Comparison of ENCODE assay signal across 11 cellular contexts in genomic region chr5:172798422-172799215, GRCh38. TPM values are rescaled to one million over a fixed set of nuclear protein-coding genes. Genes with fewer than 3 reads are reported as not detected.
A peak's percentile ranks its signal among the peaks of the same experiment; 100 is the strongest.
DNase-seq lines count a peak whose midpoint lies in the region; ATAC-seq and TF ChIP-seq lines count a peak whose summit lies in the region.
"Had no signal": no experiment of that assay in that cellular context is flagged by ENCODE, and none has a peak within 500 bp of the region (broad histone marks: within the 10 kb centered on the region; RNA-seq: fewer than 3 reads in every experiment).

No MANE protein-coding gene starts in this region.

- no peak overlapping the region for H3K9ac ChIP-seq in rectal smooth muscle tissue (ENCODE audit: low read length)

- intact Hi-C loops in Calu3 (cut with micrococcal nuclease; ENCODE audit: unreplicated experiment) (loop anchor here (1.0 kb wide), 1 partner anchor 16 kb away; no protein-coding TSS in a partner anchor), PC-9 (cut with micrococcal nuclease; ENCODE audit: unreplicated experiment) (loop anchor here (1.0 kb wide), 1 partner anchor 21 kb away; no protein-coding TSS in a partner anchor)

- no peaks in the 10 kb centered on the region for H3K27me3 ChIP-seq in PC-9 (ENCODE audit: insufficient read depth, low read depth)
- no peaks in the 10 kb centered on the region for H3K27me3 ChIP-seq in esophagus (ENCODE audit: control insufficient read depth in 1 of 2, insufficient read depth in 2 of 2, low read length in 2 of 2)
- H3K27me3 ChIP-seq in rectal smooth muscle tissue (ENCODE audit: control insufficient read depth, insufficient read depth, low read length), result no peaks in the 10 kb centered on the region

- H3K4me1 ChIP-seq in PC-9 (replicated peaks; ENCODE audit: insufficient read depth) (peaks cover 68% of the 10 kb centered on the region), esophagus (ENCODE audit: control insufficient read depth in 2 of 2, insufficient read depth in 2 of 2, low read length in 1 of 2) (peaks cover 3 to 14% of the 10 kb centered on the region in 2 donors), rectal smooth muscle tissue (ENCODE audit: control insufficient read depth, insufficient read depth, low read length) (peaks cover 10% of the 10 kb centered on the region)

- DNase-seq in Calu3, result no peak
- peak in 1 of 2 experiments; percentile 94 for DNase-seq in PC-9
- no peak for DNase-seq in activated CD4-positive, alpha-beta T cell treated with anti-CD3 and anti-CD28 coated beads for 1 hour
- DNase-seq in effector CD4-positive, alpha-beta T cell, result no peak
- DNase-seq: activated gamma-delta T cell, natural killer cell, NCI-H1694 had no signal

- H3F3A ChIP-seq in PC-9 (ENCODE audit: insufficient read depth, low read depth), result peaks cover 47% of the 10 kb centered on the region

- no peak for TF ChIP-seq CTCF in Calu3 (IDR thresholded peaks at IDR 0.05; ENCODE audit: unreplicated experiment)
- no peak for TF ChIP-seq CTCF in PC-9 (conservative IDR thresholded peaks at IDR 0.05)

- ATAC-seq in GM19023 (IDR thresholded peaks at IDR 0.05; ENCODE audit: unreplicated experiment), result no peak
- ATAC-seq in GM18873 (IDR thresholded peaks at IDR 0.05; ENCODE audit: low FRiP score, unreplicated experiment), result no peak

- H3K4me3 Mint-ChIP-seq in Calu3 (ENCODE audit: low read depth, unreplicated experiment), result peak overlapping the region; percentile 47
- H3K4me3 Mint-ChIP-seq: natural killer cell had no signal

- no peaks in the 10 kb centered on the region for H4K20me1 ChIP-seq in PC-9 (ENCODE audit: insufficient read depth)

- H3K27ac ChIP-seq in PC-9 (peak overlapping the region; percentile 97), esophagus (ENCODE audit: low read depth in 2 of 2, low read length in 1 of 2) (peak overlapping the region; percentile 50 to 73), rectal smooth muscle tissue (ENCODE audit: low read depth, low read length) (peak overlapping the region; percentile 22)

- no peak overlapping the region for H2AFZ ChIP-seq in PC-9

- peak overlapping the region; percentile 42 for H3K4me2 ChIP-seq in PC-9

- CTCF ChIA-PET in Calu3 (lab: Charles Lee), result interaction anchor here (0.7 to 2.2 kb wide), 6 partner anchors 13 to 82 kb away, joined by 3 to 33 read pairs (median 4); partner anchors contain the start of gene DUSP1
- CTCF ChIA-PET in PC-9 (lab: Charles Lee), result no interaction called here

- H3K9me3 ChIP-seq in PC-9 (ENCODE audit: insufficient read depth, low read depth) (no peaks in the 10 kb centered on the region), esophagus (ENCODE audit: control insufficient read depth in 2 of 2, insufficient read depth in 1 of 2, low read depth in 1 of 2, low read length in 1 of 2) (no peaks in the 10 kb centered on the region)

- no peaks in the 10 kb centered on the region for H3K79me2 ChIP-seq in PC-9 (ENCODE audit: low read depth)

- 71 to 76% methylated on average over 14 of the region's 14 CpGs for WGBS in esophagus, 2 donors

- no peaks in the 10 kb centered on the region for H3K27me3 Mint-ChIP-seq in Calu3 (ENCODE audit: unreplicated experiment)

- H3K9me2 ChIP-seq in PC-9 (ENCODE audit: insufficient read depth), result no peaks in the 10 kb centered on the region

- no peaks in the 10 kb centered on the region for H3K36me3 ChIP-seq in PC-9 (ENCODE audit: low read depth)
- no peaks in the 10 kb centered on the region for H3K36me3 ChIP-seq in esophagus (ENCODE audit: control insufficient read depth in 2 of 2, insufficient read depth in 2 of 2, low read length in 1 of 2)
- no peaks in the 10 kb centered on the region for H3K36me3 ChIP-seq in rectal smooth muscle tissue (ENCODE audit: control insufficient read depth, insufficient read depth, low read length)

- peak overlapping the region; percentile 69 for H3K27ac Mint-ChIP-seq in Calu3 (ENCODE audit: unreplicated experiment)

- BruUV-seq in Calu3 (replicated peaks; lab: Mats Ljungman, UMichigan) (no TSS peak), PC-9 (replicated peaks; lab: Mats Ljungman, UMichigan) (no TSS peak)

- H3K36me3 Mint-ChIP-seq in Calu3 (ENCODE audit: insufficient read depth, unreplicated experiment), result peaks cover 17% of the 10 kb centered on the region
- H3K36me3 Mint-ChIP-seq: natural killer cell had no signal

- peaks cover 61% of the 10 kb centered on the region for H3K4me1 Mint-ChIP-seq in Calu3 (ENCODE audit: low read depth, unreplicated experiment)

- H3K9me3 Mint-ChIP-seq in Calu3 (ENCODE audit: low read depth, unreplicated experiment), result no peaks in the 10 kb centered on the region
- H3K9me3 Mint-ChIP-seq: natural killer cell had no signal

- H3K4me3 ChIP-seq in PC-9, result no peak overlapping the region
- H3K4me3 ChIP-seq in esophagus (ENCODE audit: low read depth in 1 of 2, low read length in 2 of 2), result no peak overlapping the region
- H3K4me3 ChIP-seq in rectal smooth muscle tissue (ENCODE audit: low read length), result no peak overlapping the region

- POLR2A ChIA-PET in PC-9 (lab: Charles Lee; ENCODE audit: unreplicated experiment), result no interaction called here

RNA-seq across cellular contexts. Expression of gene DUSP1, which starts 27.6 kb away (rescaled TPM):
- total RNA-seq in Calu3 (2022), result 38.1 and 50.5 TPM in 2 replicates
- 10.3 and 18.4 TPM in 2 replicates for total RNA-seq in PC-9 (2021)
- 100 to 1,000 TPM in 1 of 2 donors, 10 to 100 TPM in 1; 90.4 to 129 TPM for polyA plus RNA-seq in esophagus

RNA-seq across cellular contexts. Expression of gene ERGIC1, which starts 35.4 kb away (rescaled TPM):
- 231 and 235 TPM in 2 replicates for total RNA-seq in Calu3 (2022)
- 106 and 159 TPM in 2 replicates for total RNA-seq in PC-9 (2021)
- 10 to 100 TPM; 45.2 to 47.1 TPM for polyA plus RNA-seq in esophagus

Comparison
In these comparisons a context has a peak if more than half of its experiments do, and no peak if none do; other contexts are left out.
1. H3K27ac ChIP-seq: peak in every context shown above with its lines; median percentile 97 in PC-9; 62 in esophagus; 22 in rectal smooth muscle tissue.